Comparison of ENCODE assay signal across 1 cellular context in the genomic region with DNA sequence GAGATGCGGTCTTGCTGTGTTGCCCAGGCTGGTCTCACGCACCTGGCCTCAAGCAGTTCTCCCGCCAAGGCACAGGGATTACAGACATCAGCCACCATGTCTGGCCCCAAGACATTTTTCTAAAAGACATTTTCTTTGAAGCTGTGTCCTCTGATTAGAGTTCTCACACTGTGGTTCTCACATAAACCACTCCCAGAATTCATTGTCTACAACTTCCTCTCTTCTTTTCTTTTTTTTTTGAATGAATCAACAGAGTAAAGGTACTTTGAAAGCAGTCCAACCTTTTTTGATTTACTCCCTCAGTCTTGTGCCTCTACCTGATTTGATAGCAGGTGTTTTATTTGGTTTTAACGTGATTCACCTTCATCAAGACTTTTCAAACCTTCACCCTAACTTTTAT.
TF ChIP-seq lines count a peak whose summit lies in the region.

No MANE protein-coding gene starts in this region.

TF ChIP-seq in WTC11, 78 proteins besides CTCF, POLR2A, EP300 and RAD21 (continued from another document):
- no peak for TF ChIP-seq FOXJ3 (CRISPR knock-in tag; IDR thresholded peaks at IDR 0.05; ENCODE audit: borderline replicate concordance)
- TF ChIP-seq SOX15 (CRISPR knock-in tag; IDR thresholded peaks at IDR 0.05): no peak
